9 cellular contexts compared by ENCODE assay signal in the genomic region with DNA sequence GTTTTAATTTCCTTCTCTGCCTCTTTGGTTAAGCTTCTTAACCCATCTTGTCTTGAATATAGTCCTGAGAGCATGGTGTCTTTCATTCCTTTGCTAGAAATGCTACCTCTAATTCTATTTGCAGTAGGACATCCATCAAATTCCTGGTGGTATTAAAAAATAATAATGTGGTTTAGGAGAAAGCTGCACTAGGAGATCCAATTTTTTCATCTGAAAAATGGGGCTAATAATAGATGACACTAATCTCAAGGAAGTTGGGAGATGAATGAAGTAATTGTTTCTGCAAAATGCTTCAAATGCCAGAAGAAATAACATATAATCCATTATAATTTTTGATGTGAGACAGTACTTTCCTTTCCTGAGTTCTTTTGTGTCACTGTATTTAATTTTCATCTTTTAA.
"Had no signal": no experiment of that assay in that cellular context is flagged by ENCODE, and none has a peak within 500 bp of the region (broad histone marks: within the 10 kb centered on the region; RNA-seq: fewer than 3 reads in every experiment).

No MANE protein-coding gene starts in this region.

- H3K9me3 Mint-ChIP-seq: GM23338, HFFc6 had no signal

- H3K4me3 ChIP-seq: GM23338, HAP-1, K562 had no signal

- H3K4me1 ChIP-seq: HAP-1 had no signal

- DNase-seq: H7, HFFc6, IMR-90 had no signal

- H3K9me3 ChIP-seq: HAP-1 had no signal

- H3K4me3 Mint-ChIP-seq: GM23338, HFFc6 had no signal

- ATAC-seq: GM23338, HCT116, K562 had no signal

- H3K4me1 Mint-ChIP-seq: GM23338 had no signal

- H3K27ac Mint-ChIP-seq: GM23338, HFFc6 had no signal

- FAIRE-seq: H1, HTR-8/SVneo, K562 had no signal

- H3K36me3 ChIP-seq: HAP-1 had no signal
